ENCODE assay signal across 9 cellular contexts in genomic region chr7:101163281-101164070, GRCh38. TPM values are rescaled to one million over a fixed set of nuclear protein-coding genes. Genes with fewer than 3 reads are reported as not detected.
DNase-seq lines count a peak whose midpoint lies in the region; ATAC-seq, FAIRE-seq and TF ChIP-seq lines count a peak whose summit lies in the region.
"Had no signal": no experiment of that assay in that cellular context is flagged by ENCODE, and none has a peak within 500 bp of the region (broad histone marks: within the 10 kb centered on the region; RNA-seq: fewer than 3 reads in every experiment).

No MANE protein-coding gene starts in this region.

- H3K27ac Mint-ChIP-seq in activated naive CD8-positive, alpha-beta T cell treated with anti-CD3 and anti-CD28 coated beads for 36 hours, result no peak overlapping the region
- H3K27ac Mint-ChIP-seq in type B pancreatic cell, result no peak overlapping the region

- H3K4me1 Mint-ChIP-seq in activated naive CD8-positive, alpha-beta T cell treated with anti-CD3 and anti-CD28 coated beads for 36 hours, result peaks cover 33% of the 10 kb centered on the region
- peaks cover 27% of the 10 kb centered on the region for H3K4me1 Mint-ChIP-seq in type B pancreatic cell (ENCODE audit: unreplicated experiment)

- FAIRE-seq in kidney (lab: Jason Lieb, UNC), result no peak
- FAIRE-seq: frontal cortex had no signal

- H3K4me3 ChIP-seq in kidney (ENCODE audit: low read length in 2 of 2), result peak overlapping the region in 1 of 2 donors; percentile 24

- intact Hi-C loops in kidney (cut with DNase I), result no loop called here

- DNase-seq in stimulated activated CD4-positive, alpha-beta T cell treated with anti-CD3 and anti-CD28 coated beads, Interleukin-15, amount 100 ng/mL, for 24 hours, result peak; percentile 44
- DNase-seq in stimulated activated CD4-positive, alpha-beta T cell treated with anti-CD3 and anti-CD28 coated beads, Interleukin-2, amount 100 ng/mL, for 48 hours, result no peak
- DNase-seq in NCI-H2227 (lab: John Stamatoyannopoulos, UW; ENCODE audit: unreplicated experiment), result peak; percentile 93
- no peak for DNase-seq in activated naive CD8-positive, alpha-beta T cell treated with anti-CD3 and anti-CD28 coated beads for 36 hours
- DNase-seq in kidney, result peak; percentile 79
- no peak for DNase-seq in type B pancreatic cell (ENCODE audit: extremely low spot score, unreplicated experiment)
- DNase-seq in stimulated activated CD4-positive, alpha-beta T cell treated with anti-CD3 and anti-CD28 coated beads, Interleukin-4, amount 100 ng/mL, for 1 hour, result no peak

- no peaks in the 10 kb centered on the region for H3K9me3 Mint-ChIP-seq in activated naive CD8-positive, alpha-beta T cell treated with anti-CD3 and anti-CD28 coated beads for 36 hours
- no peaks in the 10 kb centered on the region for H3K9me3 Mint-ChIP-seq in type B pancreatic cell

- peaks cover 7% of the 10 kb centered on the region for H3K36me3 Mint-ChIP-seq in activated naive CD8-positive, alpha-beta T cell treated with anti-CD3 and anti-CD28 coated beads for 36 hours
- peaks cover under 1% of the 10 kb centered on the region for H3K36me3 Mint-ChIP-seq in type B pancreatic cell

- no peaks in the 10 kb centered on the region for H3K9me3 ChIP-seq in kidney (ENCODE audit: control insufficient read depth in 1 of 2, low read length in 2 of 2)

- H3K36me3 ChIP-seq in kidney (ENCODE audit: control insufficient read depth in 1 of 2, insufficient read depth in 2 of 2, low read length in 2 of 2), result peaks cover 3 to 4% of the 10 kb centered on the region in 2 donors

- ATAC-seq in HG02588 (IDR thresholded peaks at IDR 0.05; ENCODE audit: unreplicated experiment), result no peak

- H3K4me1 ChIP-seq in kidney (ENCODE audit: control insufficient read depth in 1 of 2, insufficient read depth in 1 of 2, low read depth in 1 of 2, low read length in 2 of 2), result peaks cover 5 to 30% of the 10 kb centered on the region in 2 donors

- H3K27ac ChIP-seq in kidney (ENCODE audit: low read depth in 2 of 2, low read length in 2 of 2), result no peak overlapping the region

- no peak for TF ChIP-seq CTCF in kidney (IDR thresholded peaks at IDR 0.05; ENCODE audit: borderline replicate concordance, extremely low read depth, insufficient read depth)
- TF ChIP-seq CTCF in type B pancreatic cell (conservative IDR thresholded peaks at IDR 0.05), result no peak

- H3K9ac ChIP-seq in kidney (ENCODE audit: low read length in 2 of 2), result no peak overlapping the region

- H3K27me3 Mint-ChIP-seq in activated naive CD8-positive, alpha-beta T cell treated with anti-CD3 and anti-CD28 coated beads for 36 hours, result peaks cover 60% of the 10 kb centered on the region
- H3K27me3 Mint-ChIP-seq in type B pancreatic cell, result peaks cover 42% of the 10 kb centered on the region

- H3K4me3 Mint-ChIP-seq in activated naive CD8-positive, alpha-beta T cell treated with anti-CD3 and anti-CD28 coated beads for 36 hours, result peak overlapping the region; percentile 60
- H3K4me3 Mint-ChIP-seq in type B pancreatic cell, result peak overlapping the region; percentile 86

RNA-seq across cellular contexts. Expression of gene VGF, which starts 1.9 kb away (rescaled TPM):
- total RNA-seq in activated naive CD8-positive, alpha-beta T cell treated with anti-CD3 and anti-CD28 coated beads for 36 hours, result not detected
- total RNA-seq in kidney (0.38 TPM), type B pancreatic cell (ENCODE audit: low replicate concordance) (4.2 and 4.4 TPM in 2 replicates)
- polyA plus RNA-seq in kidney (ENCODE audit: insufficient read depth, low read depth, low replicate concordance), result 2.2 TPM

RNA-seq across cellular contexts. Expression of gene AP1S1, which starts 9.2 kb away (rescaled TPM):
- 10 to 100 TPM; 30.1 to 38.4 TPM for total RNA-seq in activated naive CD8-positive, alpha-beta T cell treated with anti-CD3 and anti-CD28 coated beads for 36 hours
- total RNA-seq in kidney (50.4 TPM), type B pancreatic cell (ENCODE audit: low replicate concordance) (59.8 and 98.8 TPM in 2 replicates)
- 133 TPM for polyA plus RNA-seq in kidney (ENCODE audit: insufficient read depth, low read depth, low replicate concordance)

RNA-seq across cellular contexts. Expression of gene NAT16, which starts 16.6 kb away (rescaled TPM):
- not detected for total RNA-seq in activated naive CD8-positive, alpha-beta T cell treated with anti-CD3 and anti-CD28 coated beads for 36 hours
- total RNA-seq in kidney (not detected), type B pancreatic cell (ENCODE audit: low replicate concordance) (not detected in 2 replicates)
- not detected for polyA plus RNA-seq in kidney (ENCODE audit: insufficient read depth, low read depth, low replicate concordance)

RNA-seq across cellular contexts. Expression of gene SERPINE1, which starts 36.6 kb away (rescaled TPM):
- under 1 TPM; 0.06 to 0.27 TPM for total RNA-seq in activated naive CD8-positive, alpha-beta T cell treated with anti-CD3 and anti-CD28 coated beads for 36 hours
- total RNA-seq in kidney (9.9 TPM), type B pancreatic cell (ENCODE audit: low replicate concordance) (0.14 and 1.5 TPM in 2 replicates)
- polyA plus RNA-seq in kidney (ENCODE audit: insufficient read depth, low read depth, low replicate concordance), result 3.5 TPM

RNA-seq across cellular contexts. Expression of gene MOGAT3, which starts 37.4 kb away (rescaled TPM):
- not detected for total RNA-seq in activated naive CD8-positive, alpha-beta T cell treated with anti-CD3 and anti-CD28 coated beads for 36 hours
- total RNA-seq in kidney, result 0.25 TPM
- 0.37 TPM for polyA plus RNA-seq in kidney (ENCODE audit: insufficient read depth, low read depth, low replicate concordance)
- 0.94 and 1.1 TPM in 2 replicates for total RNA-seq in type B pancreatic cell (ENCODE audit: low replicate concordance)
- total RNA-seq: frontal cortex had no signal

Comparison
In these comparisons a context has a peak if more than half of its experiments do, and no peak if none do; other contexts are left out.
1. DNase-seq: peak in stimulated activated CD4-positive, alpha-beta T cell treated with anti-CD3 and anti-CD28 coated beads, Interleukin-15, amount 100 ng/mL, for 24 hours (single experiment), NCI-H2227 (single experiment) and kidney (single experiment); none in stimulated activated CD4-positive, alpha-beta T cell treated with anti-CD3 and anti-CD28 coated beads, Interleukin-2, amount 100 ng/mL, for 48 hours (0 of 2), activated naive CD8-positive, alpha-beta T cell treated with anti-CD3 and anti-CD28 coated beads for 36 hours (single experiment), type B pancreatic cell (single experiment) and stimulated activated CD4-positive, alpha-beta T cell treated with anti-CD3 and anti-CD28 coated beads, Interleukin-4, amount 100 ng/mL, for 1 hour (single experiment).